ENCODE assay signal across 27 cellular contexts in the genomic region with DNA sequence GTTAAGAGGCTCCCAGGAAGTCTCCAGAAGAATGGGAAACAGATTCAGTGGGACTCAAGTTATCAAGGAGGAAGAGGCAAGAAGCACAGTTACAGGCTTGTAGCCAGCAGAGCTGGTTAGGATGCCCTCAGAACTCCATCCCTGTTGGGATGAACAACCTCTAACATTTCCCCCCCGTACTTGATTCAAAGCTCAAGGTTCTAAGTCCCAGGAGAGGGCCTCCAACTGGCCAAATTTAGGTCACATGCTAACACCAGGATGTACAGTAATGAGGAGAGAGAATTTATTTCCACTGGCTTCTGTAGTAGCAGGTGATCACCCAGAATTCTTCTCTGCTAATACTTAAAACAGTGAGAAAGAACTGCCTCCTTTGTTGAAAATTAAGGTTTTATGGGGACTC.
"Had no signal": no experiment of that assay in that cellular context is flagged by ENCODE, and none has a peak within 500 bp of the region (broad histone marks: within the 10 kb centered on the region; RNA-seq: fewer than 3 reads in every experiment).

No MANE protein-coding gene starts in this region.

- H3K27ac ChIP-seq: ascending aorta, body of pancreas, KMS-11, VCaP had no signal

- H3K36me3 ChIP-seq: ascending aorta, MG63 had no signal

- H3K27ac Mint-ChIP-seq: activated CD8-positive, alpha-beta T cell treated with anti-CD3 and anti-CD28 coated beads for 36 hours; activated T-cell treated with anti-CD3 and anti-CD28 coated beads, Interleukin-2, amount 50 U/mL, for 72 hours; activated T-helper 2 cell treated with anti-CD3 and anti-CD28 coated beads, Interferon-gamma antibody, Interleukin-2, Interleukin-4, amounts not matched to agents 10 μg/mL and 5 μg/mL and 100 μg/mL, durations not matched to agents 14 hours and 24 hours and 36 hours; T-helper 17 cell had no signal

- H3K4me1 Mint-ChIP-seq: central memory CD8-positive, alpha-beta T cell; T-helper 17 cell had no signal

- FAIRE-seq: RCC 7860, TTC549 had no signal

- H3K9me3 Mint-ChIP-seq: activated CD8-positive, alpha-beta T cell treated with anti-CD3 and anti-CD28 coated beads for 36 hours; activated T-helper 2 cell treated with anti-CD3 and anti-CD28 coated beads, Interferon-gamma antibody, Interleukin-2, Interleukin-4, amounts not matched to agents 10 μg/mL and 5 μg/mL and 100 μg/mL, durations not matched to agents 14 hours and 24 hours and 36 hours; central memory CD8-positive, alpha-beta T cell had no signal

- H3K4me3 Mint-ChIP-seq: activated CD8-positive, alpha-beta T cell treated with anti-CD3 and anti-CD28 coated beads for 36 hours; activated T-cell treated with anti-CD3 and anti-CD28 coated beads, Interleukin-2, amount 50 U/mL, for 72 hours; central memory CD8-positive, alpha-beta T cell; T-helper 17 cell had no signal

- H3K4me1 ChIP-seq: ascending aorta, body of pancreas had no signal

- H3K27me3 Mint-ChIP-seq: activated CD8-positive, alpha-beta T cell treated with anti-CD3 and anti-CD28 coated beads for 36 hours; T-helper 17 cell had no signal

- ATAC-seq: activated CD8-positive, alpha-beta T cell treated with anti-CD3 and anti-CD28 coated beads for 36 hours; activated T-cell treated with anti-CD3 and anti-CD28 coated beads, Interleukin-2, amount 50 U/mL, for 72 hours; body of pancreas; T-helper 17 cell had no signal

- H3K9ac ChIP-seq: KMS-11 had no signal

- H3K4me2 ChIP-seq: KMS-11 had no signal

- DNase-seq: activated CD4-positive, CD25-positive, alpha-beta regulatory T cell; activated CD8-positive, alpha-beta memory T cell treated with anti-CD3 and anti-CD28 coated beads, Interleukin-2, amount 50 U/mL, for 4 hours; activated CD8-positive, alpha-beta T cell treated with anti-CD3 and anti-CD28 coated beads for 36 hours; activated gamma-delta T cell treated with Interleukin-2 at 50 U/mL for 16 hours; activated naive CD4-positive, alpha-beta T cell treated with anti-CD3 and anti-CD28 coated beads, Interleukin-2, amount 50 U/mL, for 16 hours; activated T-cell treated with anti-CD3 and anti-CD28 coated beads, Interleukin-2, amount 50 U/mL, for 72 hours; body of pancreas; IMR-90; MG63; MV-4-11; NCI-H1105; NCI-H1436; NCI-H1694 treated with DMSO at 0.1 percent for 48 hours; NCI-H2029 treated with DMSO at 0.1 percent for 48 hours; NCI-H446; NCI-H526; NCI-H82; SHP77; T-helper 17 cell; T1000 had no signal

- H3K4me3 ChIP-seq: ascending aorta, body of pancreas, MG63 had no signal

- H3K27me3 ChIP-seq: ascending aorta, body of pancreas, MG63 had no signal

- H3K9me3 ChIP-seq: ascending aorta, body of pancreas, MG63 had no signal
